In genomic region chr2:199410130-199410529, GRCh38 we compare ENCODE assay signal across 19 cellular contexts. TPM values are rescaled to one million over a fixed set of nuclear protein-coding genes. Genes with fewer than 3 reads are reported as not detected.
DNase-seq lines count a peak whose midpoint lies in the region; ATAC-seq and TF ChIP-seq lines count a peak whose summit lies in the region.
"Had no signal": no experiment of that assay in that cellular context is flagged by ENCODE, and none has a peak within 500 bp of the region (broad histone marks: within the 10 kb centered on the region; RNA-seq: fewer than 3 reads in every experiment).

No MANE protein-coding gene starts in this region.

- TF ChIP-seq CTCF in astrocyte of the spinal cord (IDR thresholded peaks at IDR 0.05; ENCODE audit: low read depth, low read length) (no peak), WERI-Rb-1 (IDR thresholded peaks at IDR 0.05; ENCODE audit: low read depth, low read length) (no peak)

- H3K36me3 ChIP-seq in WERI-Rb-1: no peaks in the 10 kb centered on the region; the same call in 1 of the 2 replicates

- no peak for ATAC-seq in HG02840 (IDR thresholded peaks at IDR 0.05; ENCODE audit: low FRiP score, unreplicated experiment)
- ATAC-seq: natural killer cell, Panc1 had no signal

- no peak overlapping the region for H3K27ac ChIP-seq in WERI-Rb-1
- H3K27ac ChIP-seq: HL-60 had no signal

- no peaks in the 10 kb centered on the region for H3K9me3 ChIP-seq in WERI-Rb-1 (ENCODE audit: severe bottlenecking)

- DNase-seq in EH (ENCODE audit: low read depth) (peak; percentile 66), LHCN-M2 (ENCODE audit: low read depth) (peak; percentile 80), astrocyte of the spinal cord (ENCODE audit: low read depth, low spot score) (peak; percentile 40), myocyte (ENCODE audit: low read depth) (peak; percentile 90), WERI-Rb-1 (no peak), occipital lobe (lab: John Stamatoyannopoulos, UW) (no peak)
- DNase-seq in NK-92 treated with Interleukin-12 subunit alpha and Interleukin-12 subunit beta, amount 100 ng/mL, for 24 hours (lab: John Stamatoyannopoulos, UW): no peak
- DNase-seq: activated CD4-positive, alpha-beta T cell treated with anti-CD3 and anti-CD28 coated beads, Interleukin-2, amount 50 U/mL, for 4 hours; activated naive CD4-positive, alpha-beta T cell treated with anti-CD3 and anti-CD28 coated beads, Interleukin-2, amount 10 ng/mL, durations not matched to agents 7 days and 5 days; H7; head of caudate nucleus; natural killer cell; NCI-H1417 treated with DMSO at 0.1 percent for 48 hours; NCI-H2171 treated with DMSO at 0.1 percent for 48 hours; small intestine; stimulated activated CD4-positive, alpha-beta T cell treated with anti-CD3 and anti-CD28 coated beads, Interleukin-4, amount 100 ng/mL, for 4 hours had no signal

- H3K4me3 ChIP-seq in astrocyte of the spinal cord (ENCODE audit: low read depth, low read length) (no peak overlapping the region), WERI-Rb-1 (ENCODE audit: low read depth, low read length) (no peak overlapping the region)

- H3K27me3 ChIP-seq in WERI-Rb-1 (ENCODE audit: insufficient read depth, low read depth, severe bottlenecking): no peaks in the 10 kb centered on the region

- in situ Hi-C loops in astrocyte of the spinal cord (cut with HindIII; ENCODE audit: low sequenced_read_pairs): no loop called here

RNA-seq across cellular contexts. Expression of gene SATB2, which starts 47.6 kb away (rescaled TPM):
- total RNA-seq in LHCN-M2 (2014; rRNA removed) (9.6 and 10.3 TPM in 2 replicates), myocyte (8.1 and 9.9 TPM in 2 replicates), occipital lobe (532 TPM)
- polyA plus RNA-seq in LHCN-M2 (2012): 3.6 TPM
- 3.9 TPM for polyA plus RNA-seq in myocyte (2012)

Comparison
In these comparisons a context has a peak if more than half of its experiments do, and no peak if none do; other contexts are left out.
1. DNase-seq: peak in EH (single experiment), LHCN-M2 (single experiment), astrocyte of the spinal cord (single experiment) and myocyte (single experiment); none in NK-92 treated with Interleukin-12 subunit alpha and Interleukin-12 subunit beta, amount 100 ng/mL, for 24 hours (single experiment), WERI-Rb-1 (single experiment) and occipital lobe (single experiment).
2. RNA of gene SATB2, which starts 47.6 kb away (total RNA-seq): 532 TPM in occipital lobe (single experiment); 9.6 to 10.3 TPM in LHCN-M2 and 8.1 to 9.9 TPM in myocyte; every median in the first group is over 10 times any median in the second.